Comparison of ENCODE assay signal across 8 cellular contexts in genomic region chr10:46106410-46107255, GRCh38.
DNase-seq lines count a peak whose midpoint lies in the region; ATAC-seq and TF ChIP-seq lines count a peak whose summit lies in the region.

No MANE protein-coding gene starts in this region.

- BruUV-seq in OCI-LY7 (replicated peaks; lab: Mats Ljungman, UMichigan): no TSS peak

- H3K4me1 Mint-ChIP-seq in activated naive CD8-positive, alpha-beta T cell treated with anti-CD3 and anti-CD28 coated beads, Interleukin-2, amount 50 U/mL, for 24 hours: peaks cover 16% of the 10 kb centered on the region

- no peaks in the 10 kb centered on the region for H3K79me2 ChIP-seq in OCI-LY7 (ENCODE audit: insufficient read depth, low read depth, low read length)

- ATAC-seq in GM19324 (IDR thresholded peaks at IDR 0.05; ENCODE audit: low FRiP score, unreplicated experiment) (peak; percentile 92), HG03378 (IDR thresholded peaks at IDR 0.05; ENCODE audit: unreplicated experiment) (peak; percentile 75), omental fat pad (ENCODE audit: low FRiP score) (peak; percentile 93), HG03460 (IDR thresholded peaks at IDR 0.05; ENCODE audit: unreplicated experiment) (no peak)
- peak; percentile 96 for ATAC-seq in activated naive CD8-positive, alpha-beta T cell treated with anti-CD3 and anti-CD28 coated beads, Interleukin-2, amount 50 U/mL, for 24 hours

- TF ChIP-seq CTCF in OCI-LY7 (conservative IDR thresholded peaks at IDR 0.05; ENCODE audit: low read length): no peak
- no peak for TF ChIP-seq CTCF in cardiac muscle cell (IDR thresholded peaks at IDR 0.05; ENCODE audit: low read depth, low read length)
- TF ChIP-seq CTCF in omental fat pad (IDR thresholded peaks at IDR 0.05): no peak

- no peaks in the 10 kb centered on the region for H3K9me3 ChIP-seq in OCI-LY7 (ENCODE audit: low read length)
- no peaks in the 10 kb centered on the region for H3K9me3 ChIP-seq in cardiac muscle cell (ENCODE audit: low read depth)

- DNase-seq in CD1c-positive myeloid dendritic cell (ENCODE audit: extremely low spot score): peak; percentile 64
- no peak for DNase-seq in OCI-LY7 (ENCODE audit: low spot score)
- DNase-seq in activated naive CD8-positive, alpha-beta T cell treated with anti-CD3 and anti-CD28 coated beads, Interleukin-2, amount 50 U/mL, for 24 hours: peak; percentile 66
- peak; percentile 77 to 82 for DNase-seq in cardiac muscle cell (ENCODE audit: low read depth in 1 of 2, low spot score in 1 of 2)
- no peak for DNase-seq in omental fat pad (ENCODE audit: low spot score)

- peak overlapping the region; percentile 17; the same call in 1 of the 2 replicates for H2AFZ ChIP-seq in OCI-LY7 (ENCODE audit: low read length)

- H3K27ac Mint-ChIP-seq in activated naive CD8-positive, alpha-beta T cell treated with anti-CD3 and anti-CD28 coated beads, Interleukin-2, amount 50 U/mL, for 24 hours: peak overlapping the region; percentile 53

- H3K27ac ChIP-seq in OCI-LY7 (ENCODE audit: low read depth, low read length, poor library complexity, severe bottlenecking) (no peak overlapping the region), cardiac muscle cell (peak overlapping the region; percentile 20)

- H3K4me1 ChIP-seq in OCI-LY7 (ENCODE audit: insufficient read depth, low read length, poor library complexity, severe bottlenecking) (peaks cover 6% of the 10 kb centered on the region), cardiac muscle cell (ENCODE audit: low read depth) (peaks cover 6% of the 10 kb centered on the region)

- H3K36me3 ChIP-seq in OCI-LY7 (ENCODE audit: insufficient read depth, low read length) (no peaks in the 10 kb centered on the region), cardiac muscle cell (no peaks in the 10 kb centered on the region)

- CTCF ChIA-PET in OCI-LY7 (lab: Charles Lee; ENCODE audit: unreplicated experiment): no interaction called here

- H3K27me3 ChIP-seq in cardiac muscle cell: peaks cover 12% of the 10 kb centered on the region

- no peaks in the 10 kb centered on the region for H3K9me2 ChIP-seq in OCI-LY7 (ENCODE audit: insufficient read depth, low read length)

- peak overlapping the region; percentile 44 for H3K4me3 ChIP-seq in OCI-LY7 (ENCODE audit: low read depth, low read length, poor library complexity, severe bottlenecking)
- H3K4me3 ChIP-seq in cardiac muscle cell: peak overlapping the region; percentile 30

- H3K4me2 ChIP-seq in OCI-LY7 (ENCODE audit: low read length): peak overlapping the region; percentile 45

- no peaks in the 10 kb centered on the region for H3K9me3 Mint-ChIP-seq in activated naive CD8-positive, alpha-beta T cell treated with anti-CD3 and anti-CD28 coated beads, Interleukin-2, amount 50 U/mL, for 24 hours

- intact Hi-C loops in OCI-LY7 (cut with micrococcal nuclease; ENCODE audit: unreplicated experiment): no loop called here

- H4K20me1 ChIP-seq in OCI-LY7 (ENCODE audit: insufficient read depth, low read length): no peaks in the 10 kb centered on the region

- H3K4me3 Mint-ChIP-seq in activated naive CD8-positive, alpha-beta T cell treated with anti-CD3 and anti-CD28 coated beads, Interleukin-2, amount 50 U/mL, for 24 hours: peak overlapping the region; percentile 84

- H3K27me3 Mint-ChIP-seq in activated naive CD8-positive, alpha-beta T cell treated with anti-CD3 and anti-CD28 coated beads, Interleukin-2, amount 50 U/mL, for 24 hours: peaks cover 12% of the 10 kb centered on the region

- POLR2A ChIA-PET in OCI-LY7 (lab: Charles Lee): interaction anchor here (0.7 to 1.7 kb wide), 2 partner anchors 89 to 202 kb away, joined by 4 read pairs; no protein-coding TSS in a partner anchor

- H3K36me3 Mint-ChIP-seq in activated naive CD8-positive, alpha-beta T cell treated with anti-CD3 and anti-CD28 coated beads, Interleukin-2, amount 50 U/mL, for 24 hours (ENCODE audit: low read depth): no peaks in the 10 kb centered on the region

Comparison
In these comparisons a context has a peak if more than half of its experiments do, and no peak if none do; other contexts are left out.
1. DNase-seq: peak in CD1c-positive myeloid dendritic cell (single experiment), activated naive CD8-positive, alpha-beta T cell treated with anti-CD3 and anti-CD28 coated beads, Interleukin-2, amount 50 U/mL, for 24 hours (single experiment) and cardiac muscle cell (2 of 2); none in OCI-LY7 (single experiment) and omental fat pad (single experiment).